ENCODE assay signal across 12 cellular contexts in genomic region chr6:14254505-14254904, GRCh38.
DNase-seq lines count a peak whose midpoint lies in the region; ATAC-seq and TF ChIP-seq lines count a peak whose summit lies in the region.
"Had no signal": no experiment of that assay in that cellular context is flagged by ENCODE, and none has a peak within 500 bp of the region (broad histone marks: within the 10 kb centered on the region; RNA-seq: fewer than 3 reads in every experiment).

No MANE protein-coding gene starts in this region.

- no peaks in the 10 kb centered on the region for H3K27me3 ChIP-seq in PC-3 (ENCODE audit: low read length)

- no peak overlapping the region for H3K4me3 Mint-ChIP-seq in activated CD8-positive, alpha-beta T cell treated with anti-CD3 and anti-CD28 coated beads, Interleukin-2, amount 10 ng/mL, durations not matched to agents 7 days and 5 days
- no peak overlapping the region for H3K4me3 Mint-ChIP-seq in WTC11

- intact Hi-C loops in PC-3 (cut with micrococcal nuclease) = no loop called here

- H3K9me3 Mint-ChIP-seq in activated CD8-positive, alpha-beta T cell treated with anti-CD3 and anti-CD28 coated beads, Interleukin-2, amount 10 ng/mL, durations not matched to agents 7 days and 5 days (ENCODE audit: insufficient read depth) = no peaks in the 10 kb centered on the region
- H3K9me3 Mint-ChIP-seq in WTC11 = no peaks in the 10 kb centered on the region

- no peak overlapping the region for H3K9ac ChIP-seq in PC-3 (ENCODE audit: low read length)

- TF ChIP-seq CTCF in WTC11 (IDR thresholded peaks at IDR 0.05) (no peak), PC-3 (conservative IDR thresholded peaks at IDR 0.05; ENCODE audit: low read depth, low read length) (no peak)

- no peaks in the 10 kb centered on the region for H3K9me2 ChIP-seq in PC-3 (replicated peaks; ENCODE audit: low read length)

- POLR2A ChIA-PET in activated CD8-positive, alpha-beta T cell treated with anti-CD3 and anti-CD28 coated beads, Interleukin-2, amount 10 ng/mL, durations not matched to agents 7 days and 5 days (lab: Charles Lee) = interaction anchor here (1.5 kb wide), 1 partner anchor 22 kb away, joined by 4 read pairs; no protein-coding TSS in a partner anchor
- POLR2A ChIA-PET in WTC11 (lab: Charles Lee) = no interaction called here
- POLR2A ChIA-PET in PC-3 (lab: Charles Lee; ENCODE audit: unreplicated experiment) = no interaction called here

- H3K4me3 ChIP-seq in PC-3 (ENCODE audit: low read length) = no peak overlapping the region
- H3K4me3 ChIP-seq: smooth muscle cell had no signal

- BruUV-seq in PC-3 (replicated peaks; lab: Mats Ljungman, UMichigan) = no TSS peak

- no peak overlapping the region for H3K27ac ChIP-seq in PC-3 (ENCODE audit: low read length)

- no peak overlapping the region for H3K4me2 ChIP-seq in PC-3 (ENCODE audit: low read length)
- H3K4me2 ChIP-seq: smooth muscle cell had no signal

- H2AFZ ChIP-seq in PC-3 (ENCODE audit: low read length) = no peak overlapping the region

- H3K4me1 ChIP-seq in PC-3 (ENCODE audit: insufficient read depth, low read length) = no peaks in the 10 kb centered on the region

- peak; percentile 76 for ATAC-seq in GM18519 (IDR thresholded peaks at IDR 0.05; ENCODE audit: low FRiP score, unreplicated experiment)
- peak; percentile 84 for ATAC-seq in GM21360 (IDR thresholded peaks at IDR 0.05; ENCODE audit: unreplicated experiment)
- ATAC-seq in HG03060 (IDR thresholded peaks at IDR 0.05; ENCODE audit: low read depth, unreplicated experiment) = peak; percentile 94
- peak; percentile 51 for ATAC-seq in activated CD8-positive, alpha-beta T cell treated with anti-CD3 and anti-CD28 coated beads, Interleukin-2, amount 10 ng/mL, durations not matched to agents 7 days and 5 days
- no peak for ATAC-seq in WTC11
- ATAC-seq in PC-3 = no peak

- no peaks in the 10 kb centered on the region for H3F3A ChIP-seq in PC-3 (ENCODE audit: low read length, unreplicated experiment)

- no peaks in the 10 kb centered on the region for H3K9me3 ChIP-seq in PC-3 (ENCODE audit: low read length)

- DNase-seq in activated CD8-positive, alpha-beta T cell treated with anti-CD3 and anti-CD28 coated beads, Interleukin-2, amount 10 ng/mL, durations not matched to agents 7 days and 5 days = no peak
- DNase-seq in WTC11 (ENCODE audit: low spot score) (no peak), NCI-H2171 (lab: John Stamatoyannopoulos, UW) (no peak), NCI-H226 (no peak), PC-3 (no peak)
- DNase-seq: foreskin fibroblast, mammary epithelial cell, NCI-H2029 had no signal

- H3K36me3 Mint-ChIP-seq in activated CD8-positive, alpha-beta T cell treated with anti-CD3 and anti-CD28 coated beads, Interleukin-2, amount 10 ng/mL, durations not matched to agents 7 days and 5 days (ENCODE audit: low read depth) = peaks cover 3% of the 10 kb centered on the region
- no peaks in the 10 kb centered on the region for H3K36me3 Mint-ChIP-seq in WTC11

- H3K79me2 ChIP-seq in PC-3 (ENCODE audit: low read length) = no peaks in the 10 kb centered on the region

- no peaks in the 10 kb centered on the region for H3K36me3 ChIP-seq in PC-3 (ENCODE audit: low read depth, low read length)

- CTCF ChIA-PET in activated CD8-positive, alpha-beta T cell treated with anti-CD3 and anti-CD28 coated beads, Interleukin-2, amount 10 ng/mL, durations not matched to agents 7 days and 5 days (lab: Charles Lee) = interaction anchor here (1.0 to 1.5 kb wide), 5 partner anchors 12 to 63 kb away, joined by 3 to 6 read pairs (median 4); no protein-coding TSS in a partner anchor
- CTCF ChIA-PET in WTC11 (lab: Charles Lee) (interaction anchor here (1.8 kb wide), 1 partner anchor 10 kb away, joined by 11 read pairs; no protein-coding TSS in a partner anchor), PC-3 (lab: Charles Lee) (no interaction called here)

- H4K20me1 ChIP-seq in PC-3 (ENCODE audit: low read length) = no peaks in the 10 kb centered on the region

- H3K27me3 Mint-ChIP-seq in activated CD8-positive, alpha-beta T cell treated with anti-CD3 and anti-CD28 coated beads, Interleukin-2, amount 10 ng/mL, durations not matched to agents 7 days and 5 days (ENCODE audit: low read depth) = no peaks in the 10 kb centered on the region
- peaks cover 4% of the 10 kb centered on the region; the same call in 1 of the 2 replicates for H3K27me3 Mint-ChIP-seq in WTC11 (ENCODE audit: low read depth)

- H3K4me1 Mint-ChIP-seq in activated CD8-positive, alpha-beta T cell treated with anti-CD3 and anti-CD28 coated beads, Interleukin-2, amount 10 ng/mL, durations not matched to agents 7 days and 5 days (ENCODE audit: low read depth) = peaks cover 8% of the 10 kb centered on the region
- H3K4me1 Mint-ChIP-seq in WTC11 = peaks cover 21% of the 10 kb centered on the region

- no peak overlapping the region for H3K27ac Mint-ChIP-seq in activated CD8-positive, alpha-beta T cell treated with anti-CD3 and anti-CD28 coated beads, Interleukin-2, amount 10 ng/mL, durations not matched to agents 7 days and 5 days
- H3K27ac Mint-ChIP-seq in WTC11 = no peak overlapping the region

TF ChIP-seq in WTC11, 78 proteins besides CTCF, POLR2A, EP300 and RAD21:
- TF ChIP-seq USF1 (CRISPR knock-in tag; IDR thresholded peaks at IDR 0.05) (no peak), SP1 (CRISPR knock-in tag; conservative IDR thresholded peaks at IDR 0.05) (no peak), ELF4 (CRISPR knock-in tag; IDR thresholded peaks at IDR 0.05; ENCODE audit: low read depth) (no peak), GABPB1 (CRISPR knock-in tag; IDR thresholded peaks at IDR 0.05) (no peak), CREB1 (CRISPR knock-in tag; IDR thresholded peaks at IDR 0.05) (no peak)
- TF ChIP-seq, protein P1, sequence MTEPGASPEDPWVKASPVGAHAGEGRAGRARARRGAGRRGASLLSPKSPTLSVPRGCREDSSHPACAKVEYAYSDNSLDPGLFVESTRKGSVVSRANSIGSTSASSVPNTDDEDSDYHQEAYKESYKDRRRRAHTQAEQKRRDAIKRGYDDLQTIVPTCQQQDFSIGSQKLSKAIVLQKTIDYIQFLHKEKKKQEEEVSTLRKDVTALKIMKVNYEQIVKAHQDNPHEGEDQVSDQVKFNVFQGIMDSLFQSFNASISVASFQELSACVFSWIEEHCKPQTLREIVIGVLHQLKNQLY (CRISPR knock-in tag; IDR thresholded peaks at IDR 0.05) = no peak
- TF ChIP-seq, protein P2, sequence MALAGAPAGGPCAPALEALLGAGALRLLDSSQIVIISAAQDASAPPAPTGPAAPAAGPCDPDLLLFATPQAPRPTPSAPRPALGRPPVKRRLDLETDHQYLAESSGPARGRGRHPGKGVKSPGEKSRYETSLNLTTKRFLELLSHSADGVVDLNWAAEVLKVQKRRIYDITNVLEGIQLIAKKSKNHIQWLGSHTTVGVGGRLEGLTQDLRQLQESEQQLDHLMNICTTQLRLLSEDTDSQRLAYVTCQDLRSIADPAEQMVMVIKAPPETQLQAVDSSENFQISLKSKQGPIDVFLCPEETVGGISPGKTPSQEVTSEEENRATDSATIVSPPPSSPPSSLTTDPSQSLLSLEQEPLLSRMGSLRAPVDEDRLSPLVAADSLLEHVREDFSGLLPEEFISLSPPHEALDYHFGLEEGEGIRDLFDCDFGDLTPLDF (CRISPR knock-in tag; IDR thresholded peaks at IDR 0.05) = no peak
- TF ChIP-seq, protein P3, sequence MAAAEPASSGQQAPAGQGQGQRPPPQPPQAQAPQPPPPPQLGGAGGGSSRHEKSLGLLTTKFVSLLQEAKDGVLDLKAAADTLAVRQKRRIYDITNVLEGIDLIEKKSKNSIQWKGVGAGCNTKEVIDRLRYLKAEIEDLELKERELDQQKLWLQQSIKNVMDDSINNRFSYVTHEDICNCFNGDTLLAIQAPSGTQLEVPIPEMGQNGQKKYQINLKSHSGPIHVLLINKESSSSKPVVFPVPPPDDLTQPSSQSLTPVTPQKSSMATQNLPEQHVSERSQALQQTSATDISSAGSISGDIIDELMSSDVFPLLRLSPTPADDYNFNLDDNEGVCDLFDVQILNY (CRISPR knock-in tag; IDR thresholded peaks at IDR 0.05) = no peak

Comparison
In these comparisons a context has a peak if more than half of its experiments do, and no peak if none do; other contexts are left out.
1. ATAC-seq: peak in GM18519 (single experiment), GM21360 (single experiment), HG03060 (single experiment) and activated CD8-positive, alpha-beta T cell treated with anti-CD3 and anti-CD28 coated beads, Interleukin-2, amount 10 ng/mL, durations not matched to agents 7 days and 5 days (single experiment); none in WTC11 (single experiment) and PC-3 (single experiment).